In genomic region chr14:104710071-104710735, GRCh38 we compare ENCODE assay signal across 20 cellular contexts. TPM values are rescaled to one million over a fixed set of nuclear protein-coding genes. Genes with fewer than 3 reads are reported as not detected.
A peak's percentile ranks its signal among the peaks of the same experiment; 100 is the strongest.
DNase-seq lines count a peak whose midpoint lies in the region; ATAC-seq, FAIRE-seq and TF ChIP-seq lines count a peak whose summit lies in the region.
"Had no signal": no experiment of that assay in that cellular context is flagged by ENCODE, and none has a peak within 500 bp of the region (broad histone marks: within the 10 kb centered on the region; RNA-seq: fewer than 3 reads in every experiment).

No MANE protein-coding gene starts in this region.

- ATAC-seq in HepG2 (no peak), right lobe of liver (no peak), esophagus mucosa (no peak), GM18511 (IDR thresholded peaks at IDR 0.05; ENCODE audit: unreplicated experiment) (no peak)
- ATAC-seq: HCT116, K562 had no signal

- H4K20me1 ChIP-seq in HepG2 (ENCODE audit: insufficient read depth, low read length), result no peaks in the 10 kb centered on the region

- no peak for TF ChIP-seq POLR2A in HepG2 (IDR thresholded peaks at IDR 0.05; ENCODE audit: insufficient read depth in 1 of 2, low read depth in 2 of 2, low read length in 2 of 2)
- no peak for TF ChIP-seq POLR2A in right lobe of liver (IDR thresholded peaks at IDR 0.05)
- no peak for TF ChIP-seq POLR2A in GM12891 (IDR thresholded peaks at IDR 0.05; ENCODE audit: low read depth, low read length)

- H3K4me3 Mint-ChIP-seq in glutamatergic neuron (ENCODE audit: unreplicated experiment) (no peak overlapping the region), type B pancreatic cell (no peak overlapping the region)
- H3K4me3 Mint-ChIP-seq: CD4-positive, alpha-beta memory T cell had no signal

- H3K4me2 ChIP-seq in HepG2 (ENCODE audit: low read depth, low read length), result no peak overlapping the region

- DNase-seq in HepG2 (ENCODE audit: low spot score) (no peak), right lobe of liver (no peak), RWPE1 (ENCODE audit: low spot score) (no peak), glutamatergic neuron (no peak), type B pancreatic cell (ENCODE audit: extremely low spot score, unreplicated experiment) (no peak), GM12891 (ENCODE audit: insufficient read length, low spot score) (no peak)
- DNase-seq: AML-193; CD4-positive, alpha-beta memory T cell; DMS153; DMS79 treated with DMSO at 0.1 percent for 48 hours; EL had no signal

- BruUV-seq in HepG2 (replicated peaks; lab: Mats Ljungman, UMichigan), result no TSS peak

- TF ChIP-seq CTCF in HepG2 (CRISPR knock-in tag; IDR thresholded peaks at IDR 0.05) (no peak), right lobe of liver (IDR thresholded peaks at IDR 0.05) (no peak), RWPE1 (conservative IDR thresholded peaks at IDR 0.05; ENCODE audit: low read depth) (no peak), glutamatergic neuron (IDR thresholded peaks at IDR 0.05; ENCODE audit: partially characterized antibody, unreplicated experiment) (no peak), type B pancreatic cell (conservative IDR thresholded peaks at IDR 0.05) (no peak)

- H3K27me3 ChIP-seq in HepG2 (ENCODE audit: control insufficient read depth in 1 of 2, insufficient read depth in 2 of 2, low read length in 2 of 2) (no peaks in the 10 kb centered on the region), right lobe of liver (no peaks in the 10 kb centered on the region)

- no peaks in the 10 kb centered on the region for H3K4me1 Mint-ChIP-seq in glutamatergic neuron (ENCODE audit: low read depth, unreplicated experiment)
- H3K4me1 Mint-ChIP-seq in type B pancreatic cell (ENCODE audit: unreplicated experiment), result no peaks in the 10 kb centered on the region

- H3K9me3 ChIP-seq in HepG2 (ENCODE audit: low read length) (no peaks in the 10 kb centered on the region), right lobe of liver (no peaks in the 10 kb centered on the region)

- intact Hi-C loops in HepG2 (cut with micrococcal nuclease; ENCODE audit: unreplicated experiment) (no loop called here), right lobe of liver (cut with DNase I) (loop anchor here in 1 of 2 donors (5.0 kb wide), 1 partner anchor 58 kb away; no protein-coding TSS in a partner anchor)

- peaks cover 15 to 29% of the 10 kb centered on the region in 2 experiments; a peak in 3 of 5 replicates for H3K36me3 ChIP-seq in HepG2 (replicated peaks in 1 of 2; ENCODE audit: control insufficient read depth in 1 of 2, insufficient read depth in 2 of 2, low read length in 2 of 2)
- H3K36me3 ChIP-seq in right lobe of liver, result peaks cover 0 to 51% (median 25%) of the 10 kb centered on the region in 4 donors

- no peaks in the 10 kb centered on the region for H3K79me2 ChIP-seq in HepG2 (ENCODE audit: insufficient read depth, low read length)

- in situ Hi-C loops in HepG2 (cut with HindIII; ENCODE audit: extremely low pct_ligation_motif_present, low pct_unique_long_range_greater_than_20kb), result no loop called here

- no peak overlapping the region for H3K9ac ChIP-seq in HepG2 (ENCODE audit: insufficient read depth, low read depth, low read length)

- H2AFZ ChIP-seq in HepG2 (ENCODE audit: low read length), result no peak overlapping the region

- TF ChIP-seq EP300 in HepG2 (IDR thresholded peaks at IDR 0.05; ENCODE audit: low read depth in 2 of 2, low read length in 2 of 2), result no peak
- no peak for TF ChIP-seq EP300 in HepG2 (CRISPR knock-in tag; IDR thresholded peaks at IDR 0.05; ENCODE audit: borderline replicate concordance)

- H3K4me1 ChIP-seq in HepG2 (ENCODE audit: insufficient read depth, low read length) (no peaks in the 10 kb centered on the region), right lobe of liver (no peaks in the 10 kb centered on the region)

- peak overlapping the region; percentile 66 for H3K27ac Mint-ChIP-seq in glutamatergic neuron (ENCODE audit: unreplicated experiment)
- H3K27ac Mint-ChIP-seq in type B pancreatic cell, result peak overlapping the region; percentile 21

- H3K4me3 ChIP-seq in HepG2 (replicated peaks in 1 of 3; ENCODE audit: insufficient read depth in 1 of 3, low read depth in 2 of 3, low read length in 3 of 3) (no peak overlapping the region), right lobe of liver (no peak overlapping the region)
- H3K4me3 ChIP-seq: K562 had no signal

- H3K27ac ChIP-seq in HepG2 (ENCODE audit: extremely low read length, insufficient read depth, low read length) (no peak overlapping the region), right lobe of liver (no peak overlapping the region), RWPE1 (peak overlapping the region; percentile 63)
- H3K27ac ChIP-seq: 22Rv1, C4-2B had no signal

- FAIRE-seq in HepG2 (lab: Jason Lieb, UNC), result no peak
- FAIRE-seq in GM12891 (lab: Jason Lieb, UNC), result no peak
- FAIRE-seq: D721Med, G401.6, GM12892, K562 had no signal

- H3K27me3 Mint-ChIP-seq in glutamatergic neuron (ENCODE audit: unreplicated experiment), result peaks cover 3% of the 10 kb centered on the region
- no peaks in the 10 kb centered on the region for H3K27me3 Mint-ChIP-seq in type B pancreatic cell
- H3K27me3 Mint-ChIP-seq: CD4-positive, alpha-beta memory T cell had no signal

- 93% methylated on average over 30 of the region's 34 CpGs for WGBS in HepG2 (ENCODE audit: low lambda C conversion rate)
- 86% methylated on average over 6 of the region's 34 CpGs for WGBS in right lobe of liver (ENCODE audit: insufficient coverage, low coverage, low lambda C conversion rate, missing lambda C conversion rate)

- H3K9me3 Mint-ChIP-seq in glutamatergic neuron (ENCODE audit: unreplicated experiment) (peaks cover 2% of the 10 kb centered on the region), type B pancreatic cell (no peaks in the 10 kb centered on the region)
- H3K9me3 Mint-ChIP-seq: CD4-positive, alpha-beta memory T cell had no signal

- H3K36me3 Mint-ChIP-seq in glutamatergic neuron (ENCODE audit: unreplicated experiment) (no peaks in the 10 kb centered on the region), type B pancreatic cell (no peaks in the 10 kb centered on the region)

- TF ChIP-seq RAD21 in HepG2 (CRISPR knock-in tag; IDR thresholded peaks at IDR 0.05), result no peak

- CTCF ChIA-PET in HepG2 (lab: Yijun Ruan, JAX; ENCODE audit: low intra/inter-chr PET ratio, low total read pairs), result no interaction called here
- CTCF ChIA-PET in RWPE1 (lab: Yijun Ruan, JAX), result no interaction called here

- POLR2A ChIA-PET in HepG2 (lab: Yijun Ruan, JAX) (no interaction called here), RWPE1 (lab: Yijun Ruan, JAX; ENCODE audit: low non-redundant PET) (no interaction called here)

RNA-seq across cellular contexts. Expression of gene ADSS1, which starts 13.8 kb away (rescaled TPM):
- total RNA-seq in HepG2 (2016; rRNA removed; fragmentation: Illumina TruSeq; extraction: Trizol) (0.98 and 1.0 TPM in 2 replicates), right lobe of liver (10 to 100 TPM in 5 of 6 experiments, 1 to 10 TPM in 1; 8.1 to 50.5 (median 36.8) TPM), glutamatergic neuron (ENCODE audit: unreplicated experiment) (45.1 TPM), type B pancreatic cell (ENCODE audit: low replicate concordance) (3.2 and 6.9 TPM in 2 replicates), esophagus mucosa (5.7 TPM)
- total RNA-seq in HepG2 (2016; cell fraction: cytosol; rRNA removed; fragmentation: Illumina TruSeq; extraction: Trizol; ENCODE audit: low read depth), result 0.81 and 1.1 TPM in 2 replicates
- 0.56 and 1.3 TPM in 2 replicates for total RNA-seq in HepG2 (2016; cell fraction: insoluble cytoplasmic fraction; rRNA removed; fragmentation: Illumina TruSeq; extraction: Trizol)
- 1.6 and 1.9 TPM in 2 replicates for total RNA-seq in HepG2 (2016; cell fraction: membrane; rRNA removed; fragmentation: Illumina TruSeq; extraction: Trizol)
- 1.3 and 1.5 TPM in 2 replicates for total RNA-seq in HepG2 (2016; cell fraction: nucleus; rRNA removed; fragmentation: Illumina TruSeq; extraction: Trizol)
- 36.7 and 45.2 TPM in 2 replicates for polyA plus RNA-seq in HepG2 (2011; rRNA removed)
- 20.7 and 22.4 TPM in 2 replicates for polyA plus RNA-seq in HepG2 (2011; cell fraction: cytosol; rRNA removed)
- 219 and 230 TPM in 2 replicates for polyA plus RNA-seq in HepG2 (2011; cell fraction: nucleus; rRNA removed)
- 37.3 and 46.9 TPM in 2 replicates for polyA plus RNA-seq in HepG2 (2012)
- polyA plus RNA-seq in HepG2 (2016; cell fraction: cytosol; fragmentation: Illumina TruSeq; extraction: Trizol; ENCODE audit: low read depth), result 0.70 and 1.5 TPM in 2 replicates
- 1.3 and 2.2 TPM in 2 replicates for polyA plus RNA-seq in HepG2 (2016; cell fraction: insoluble cytoplasmic fraction; fragmentation: Illumina TruSeq; extraction: Trizol; ENCODE audit: low read depth)
- polyA plus RNA-seq in HepG2 (2016; cell fraction: membrane; fragmentation: Illumina TruSeq; extraction: Trizol; ENCODE audit: low read depth), result 1.5 and 2.0 TPM in 2 replicates
- 3.7 and 4.4 TPM in 2 replicates for polyA plus RNA-seq in HepG2 (2016; cell fraction: nucleus; fragmentation: Illumina TruSeq; extraction: Trizol; ENCODE audit: insufficient read depth, low read depth)
- 12.3 and 14.1 TPM in 2 replicates for polyA minus RNA-seq in HepG2 (2011; rRNA and poly(A)+ RNA removed; ENCODE audit: low replicate concordance)
- polyA minus RNA-seq in HepG2 (2011; cell fraction: cytosol; rRNA and poly(A)+ RNA removed), result 6.8 and 7.6 TPM in 2 replicates
- polyA minus RNA-seq in HepG2 (2011; cell fraction: nucleus; rRNA and poly(A)+ RNA removed), result 30.6 and 31.2 TPM in 2 replicates
- 0.21 TPM for polyA plus RNA-seq in GM12891 (2012; ENCODE audit: low read depth, missing spikeins)

RNA-seq across cellular contexts. Expression of gene INF2, which starts 20.8 kb away (rescaled TPM):
- total RNA-seq in HepG2 (2016; rRNA removed; fragmentation: Illumina TruSeq; extraction: Trizol), result 16.4 and 18.1 TPM in 2 replicates
- 11.2 and 14.6 TPM in 2 replicates for total RNA-seq in HepG2 (2016; cell fraction: cytosol; rRNA removed; fragmentation: Illumina TruSeq; extraction: Trizol; ENCODE audit: low read depth)
- total RNA-seq in HepG2 (2016; cell fraction: insoluble cytoplasmic fraction; rRNA removed; fragmentation: Illumina TruSeq; extraction: Trizol), result 17.0 and 18.3 TPM in 2 replicates
- 23.4 and 24.7 TPM in 2 replicates for total RNA-seq in HepG2 (2016; cell fraction: membrane; rRNA removed; fragmentation: Illumina TruSeq; extraction: Trizol)
- total RNA-seq in HepG2 (2016; cell fraction: nucleus; rRNA removed; fragmentation: Illumina TruSeq; extraction: Trizol), result 17.7 and 25.0 TPM in 2 replicates
- polyA plus RNA-seq in HepG2 (2011; rRNA removed), result 26.4 and 33.4 TPM in 2 replicates
- polyA plus RNA-seq in HepG2 (2011; cell fraction: cytosol; rRNA removed), result 14.8 and 26.4 TPM in 2 replicates
- 229 and 296 TPM in 2 replicates for polyA plus RNA-seq in HepG2 (2011; cell fraction: nucleus; rRNA removed)
- 28.4 and 33.9 TPM in 2 replicates for polyA plus RNA-seq in HepG2 (2012)
- polyA plus RNA-seq in HepG2 (2016; cell fraction: cytosol; fragmentation: Illumina TruSeq; extraction: Trizol; ENCODE audit: low read depth), result 13.6 and 14.2 TPM in 2 replicates
- polyA plus RNA-seq in HepG2 (2016; cell fraction: insoluble cytoplasmic fraction; fragmentation: Illumina TruSeq; extraction: Trizol; ENCODE audit: low read depth), result 20.2 and 25.5 TPM in 2 replicates
- 17.5 and 20.7 TPM in 2 replicates for polyA plus RNA-seq in HepG2 (2016; cell fraction: membrane; fragmentation: Illumina TruSeq; extraction: Trizol; ENCODE audit: low read depth)
- 61.5 and 67.7 TPM in 2 replicates for polyA plus RNA-seq in HepG2 (2016; cell fraction: nucleus; fragmentation: Illumina TruSeq; extraction: Trizol; ENCODE audit: insufficient read depth, low read depth)
- polyA minus RNA-seq in HepG2 (2011; rRNA and poly(A)+ RNA removed; ENCODE audit: low replicate concordance), result 34.0 and 46.7 TPM in 2 replicates
- 23.8 and 25.1 TPM in 2 replicates for polyA minus RNA-seq in HepG2 (2011; cell fraction: cytosol; rRNA and poly(A)+ RNA removed)
- 29.2 and 32.3 TPM in 2 replicates for polyA minus RNA-seq in HepG2 (2011; cell fraction: nucleus; rRNA and poly(A)+ RNA removed)
- total RNA-seq in right lobe of liver, result 10 to 100 TPM; 47.5 to 98.2 (median 71.4) TPM
- total RNA-seq in glutamatergic neuron (ENCODE audit: unreplicated experiment), result 11.8 TPM
- 45.6 and 78.9 TPM in 2 replicates for total RNA-seq in type B pancreatic cell (ENCODE audit: low replicate concordance)
- total RNA-seq in esophagus mucosa, result 28.4 TPM
- polyA plus RNA-seq in GM12891 (2012; ENCODE audit: low read depth, missing spikeins), result 15.6 TPM

RNA-seq across cellular contexts. Expression of gene SIVA1, which starts 42.7 kb away (rescaled TPM):
- total RNA-seq in HepG2 (2016; rRNA removed; fragmentation: Illumina TruSeq; extraction: Trizol), result 153 and 186 TPM in 2 replicates
- total RNA-seq in HepG2 (2016; cell fraction: cytosol; rRNA removed; fragmentation: Illumina TruSeq; extraction: Trizol; ENCODE audit: low read depth), result 171 and 229 TPM in 2 replicates
- total RNA-seq in HepG2 (2016; cell fraction: insoluble cytoplasmic fraction; rRNA removed; fragmentation: Illumina TruSeq; extraction: Trizol), result 166 and 191 TPM in 2 replicates
- total RNA-seq in HepG2 (2016; cell fraction: membrane; rRNA removed; fragmentation: Illumina TruSeq; extraction: Trizol), result 186 and 219 TPM in 2 replicates
- total RNA-seq in HepG2 (2016; cell fraction: nucleus; rRNA removed; fragmentation: Illumina TruSeq; extraction: Trizol), result 86.2 and 101 TPM in 2 replicates
- 123 and 142 TPM in 2 replicates for polyA plus RNA-seq in HepG2 (2011; rRNA removed)
- polyA plus RNA-seq in HepG2 (2011; cell fraction: cytosol; rRNA removed), result 108 and 239 TPM in 2 replicates
- 125 and 162 TPM in 2 replicates for polyA plus RNA-seq in HepG2 (2011; cell fraction: nucleus; rRNA removed)
- polyA plus RNA-seq in HepG2 (2012), result 61.3 and 68.1 TPM in 2 replicates
- 162 and 202 TPM in 2 replicates for polyA plus RNA-seq in HepG2 (2016; cell fraction: cytosol; fragmentation: Illumina TruSeq; extraction: Trizol; ENCODE audit: low read depth)
- polyA plus RNA-seq in HepG2 (2016; cell fraction: insoluble cytoplasmic fraction; fragmentation: Illumina TruSeq; extraction: Trizol; ENCODE audit: low read depth), result 128 and 130 TPM in 2 replicates
- polyA plus RNA-seq in HepG2 (2016; cell fraction: membrane; fragmentation: Illumina TruSeq; extraction: Trizol; ENCODE audit: low read depth), result 134 and 168 TPM in 2 replicates
- 129 and 133 TPM in 2 replicates for polyA plus RNA-seq in HepG2 (2016; cell fraction: nucleus; fragmentation: Illumina TruSeq; extraction: Trizol; ENCODE audit: insufficient read depth, low read depth)
- polyA minus RNA-seq in HepG2 (2011; rRNA and poly(A)+ RNA removed; ENCODE audit: low replicate concordance), result 49.5 and 64.5 TPM in 2 replicates
- 22.7 and 31.5 TPM in 2 replicates for polyA minus RNA-seq in HepG2 (2011; cell fraction: cytosol; rRNA and poly(A)+ RNA removed)
- 17.3 and 18.4 TPM in 2 replicates for polyA minus RNA-seq in HepG2 (2011; cell fraction: nucleus; rRNA and poly(A)+ RNA removed)
- 100 to 1,000 TPM in 2 of 6 experiments, 10 to 100 TPM in 4; 38.1 to 252 (median 50.6) TPM for total RNA-seq in right lobe of liver
- total RNA-seq in glutamatergic neuron (ENCODE audit: unreplicated experiment), result 30.5 TPM
- total RNA-seq in type B pancreatic cell (ENCODE audit: low replicate concordance), result 65.7 and 90.1 TPM in 2 replicates
- total RNA-seq in esophagus mucosa, result 51.6 TPM
- polyA plus RNA-seq in GM12891 (2012; ENCODE audit: low read depth, missing spikeins), result 76.5 TPM
